In the genomic region with DNA sequence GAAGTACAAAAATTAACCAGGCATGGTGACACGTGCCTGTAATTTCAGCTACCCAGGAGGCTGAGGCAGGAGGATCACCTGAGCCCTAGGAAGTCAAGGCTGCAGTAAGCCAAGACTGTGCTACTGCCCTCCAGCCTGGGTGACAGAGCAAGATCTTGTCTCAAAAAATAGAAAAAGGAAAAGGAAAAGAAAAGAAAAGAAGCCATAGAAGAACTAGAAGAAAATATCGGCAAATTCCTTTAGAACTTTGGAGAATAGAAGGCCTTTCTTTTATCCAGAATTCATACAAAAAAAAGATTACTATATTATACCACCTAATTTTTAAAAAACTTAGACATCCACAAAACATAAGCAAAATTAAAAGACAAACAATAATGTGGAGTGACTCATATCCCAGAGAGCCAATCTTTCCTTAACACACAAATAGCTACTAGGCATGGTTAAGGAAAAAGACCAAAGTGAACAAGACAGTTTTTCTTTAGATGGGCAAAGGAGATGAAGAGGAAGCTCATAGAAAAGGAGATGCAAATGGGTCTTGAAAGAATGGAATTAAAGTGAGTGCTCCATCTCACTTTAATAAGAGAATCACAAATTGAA, we compare ENCODE assay signal across 2 cellular contexts.
TF ChIP-seq lines count a peak whose summit lies in the region.

No MANE protein-coding gene starts in this region.

TF ChIP-seq in IMR-90, 13 proteins besides CTCF, POLR2A, EP300 and RAD21:
- TF ChIP-seq BHLHE40 (IDR thresholded peaks at IDR 0.05; ENCODE audit: low read depth, low read length) (no peak), FOS (IDR thresholded peaks at IDR 0.05; ENCODE audit: low read depth, low read length) (no peak), CEBPB (IDR thresholded peaks at IDR 0.05; ENCODE audit: low read depth, low read length) (no peak), MAFK (IDR thresholded peaks at IDR 0.05; ENCODE audit: low read depth, low read length) (no peak), MAZ (IDR thresholded peaks at IDR 0.05; ENCODE audit: borderline replicate concordance, low read depth, low read length) (no peak), MXI1 (IDR thresholded peaks at IDR 0.05; ENCODE audit: borderline replicate concordance, low read depth, low read length) (no peak), RCOR1 (IDR thresholded peaks at IDR 0.05; ENCODE audit: insufficient replicate concordance, low read length) (no peak), SMC3 (IDR thresholded peaks at IDR 0.05; ENCODE audit: low read depth, low read length) (no peak), CHD1 (IDR thresholded peaks at IDR 0.05; ENCODE audit: low read depth, low read length) (no peak), NFE2L2 (IDR thresholded peaks at IDR 0.05; ENCODE audit: low read depth, low read length) (no peak), RFX5 (IDR thresholded peaks at IDR 0.05; ENCODE audit: low read depth, low read length) (no peak)
- TF ChIP-seq, protein P1, sequence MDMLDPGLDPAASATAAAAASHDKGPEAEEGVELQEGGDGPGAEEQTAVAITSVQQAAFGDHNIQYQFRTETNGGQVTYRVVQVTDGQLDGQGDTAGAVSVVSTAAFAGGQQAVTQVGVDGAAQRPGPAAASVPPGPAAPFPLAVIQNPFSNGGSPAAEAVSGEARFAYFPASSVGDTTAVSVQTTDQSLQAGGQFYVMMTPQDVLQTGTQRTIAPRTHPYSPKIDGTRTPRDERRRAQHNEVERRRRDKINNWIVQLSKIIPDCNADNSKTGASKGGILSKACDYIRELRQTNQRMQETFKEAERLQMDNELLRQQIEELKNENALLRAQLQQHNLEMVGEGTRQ (IDR thresholded peaks at IDR 0.05; ENCODE audit: low read depth, low read length): no peak
- TF ChIP-seq, protein P2, sequence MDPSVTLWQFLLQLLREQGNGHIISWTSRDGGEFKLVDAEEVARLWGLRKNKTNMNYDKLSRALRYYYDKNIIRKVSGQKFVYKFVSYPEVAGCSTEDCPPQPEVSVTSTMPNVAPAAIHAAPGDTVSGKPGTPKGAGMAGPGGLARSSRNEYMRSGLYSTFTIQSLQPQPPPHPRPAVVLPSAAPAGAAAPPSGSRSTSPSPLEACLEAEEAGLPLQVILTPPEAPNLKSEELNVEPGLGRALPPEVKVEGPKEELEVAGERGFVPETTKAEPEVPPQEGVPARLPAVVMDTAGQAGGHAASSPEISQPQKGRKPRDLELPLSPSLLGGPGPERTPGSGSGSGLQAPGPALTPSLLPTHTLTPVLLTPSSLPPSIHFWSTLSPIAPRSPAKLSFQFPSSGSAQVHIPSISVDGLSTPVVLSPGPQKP (IDR thresholded peaks at IDR 0.05; ENCODE audit: borderline replicate concordance, low read depth, low read length): no peak

TF ChIP-seq in endothelial cell of umbilical vein, 7 proteins besides CTCF, POLR2A, EP300 and RAD21:
- TF ChIP-seq FOS (IDR thresholded peaks at IDR 0.05; ENCODE audit: borderline replicate concordance, insufficient read depth, low read length) (peak; percentile 54), GATA2 (IDR thresholded peaks at IDR 0.05; ENCODE audit: insufficient read depth, insufficient read length, low read depth, low read length) (no peak), MYC (IDR thresholded peaks at IDR 0.05; ENCODE audit: low read depth, low read length) (no peak), JUN (IDR thresholded peaks at IDR 0.05; ENCODE audit: borderline replicate concordance, insufficient read depth, insufficient read length, low read depth) (peak; percentile 12)
